8 cellular contexts compared by ENCODE assay signal in genomic region chr12:113334786-113335539, GRCh38. TPM values are rescaled to one million over a fixed set of nuclear protein-coding genes. Genes with fewer than 3 reads are reported as not detected.
A peak's percentile ranks its signal among the peaks of the same experiment; 100 is the strongest.
DNase-seq lines count a peak whose midpoint lies in the region; ATAC-seq lines count a peak whose summit lies in the region.

TSS of gene SLC8B1 (minus strand) at chr12:113335109. CDS start at chr12:113332878, 2,231 bp downstream.

- DNase-seq in A172 (ENCODE audit: low spot score) (peak; percentile 65), NCI-H2227 (lab: John Stamatoyannopoulos, UW; ENCODE audit: unreplicated experiment) (peak; percentile 88), islet precursor cell (peak; percentile 96)
- DNase-seq in central memory CD8-positive, alpha-beta T cell (ENCODE audit: low spot score in 2 of 2) = peak; percentile 69 to 79
- DNase-seq in stimulated activated CD4-positive, alpha-beta T cell treated with anti-CD3 and anti-CD28 coated beads, Interleukin-12 subunit alpha, Interleukin-12 subunit beta, amount 100 ng/mL, for 4 hours = peak; percentile 90

- no peaks in the 10 kb centered on the region for H3K9me3 Mint-ChIP-seq in central memory CD8-positive, alpha-beta T cell

- no peaks in the 10 kb centered on the region for H3K27me3 Mint-ChIP-seq in central memory CD8-positive, alpha-beta T cell

- H3K36me3 Mint-ChIP-seq in central memory CD8-positive, alpha-beta T cell (ENCODE audit: insufficient read depth) = peaks cover 4% of the 10 kb centered on the region

- ATAC-seq in GM18508 (IDR thresholded peaks at IDR 0.05; ENCODE audit: insufficient read depth, unreplicated experiment) (peak; percentile 48), HG02981 (IDR thresholded peaks at IDR 0.05; ENCODE audit: unreplicated experiment) (peak; percentile 98)
- ATAC-seq in activated CD4-positive, CD25-positive, alpha-beta regulatory T cell treated with anti-CD3 and anti-CD28 coated beads, Interleukin-2, amount 50 U/mL, for 24 hours = peak; percentile 97 to 98
- ATAC-seq in central memory CD8-positive, alpha-beta T cell (replicated peaks; ENCODE audit: extremely low read depth, poor library complexity, severe bottlenecking) = peak; percentile 90

- peak within 1 kb of the TSS; percentile 64 for H3K27ac Mint-ChIP-seq in central memory CD8-positive, alpha-beta T cell (ENCODE audit: low read depth)

- peak within 1 kb of the TSS; percentile 89 for H3K4me3 Mint-ChIP-seq in central memory CD8-positive, alpha-beta T cell

- peaks cover 26% of the 10 kb centered on the region for H3K4me1 Mint-ChIP-seq in central memory CD8-positive, alpha-beta T cell

RNA-seq across cellular contexts. Expression of gene SLC8B1, which starts in this region (rescaled TPM):
- 18.2 and 21.0 TPM in 2 replicates for total RNA-seq in A172 (2014; rRNA removed; shearing (Covaris generic))

Comparison
In these comparisons a context has a peak if more than half of its experiments do, and no peak if none do; other contexts are left out.
1. Peak in every context shown above with its lines: DNase-seq and ATAC-seq.
2. ATAC-seq: peak in every context shown above with its lines; median percentile 98 in HG02981; 98 in activated CD4-positive, CD25-positive, alpha-beta regulatory T cell treated with anti-CD3 and anti-CD28 coated beads, Interleukin-2, amount 50 U/mL, for 24 hours; 90 in central memory CD8-positive, alpha-beta T cell; 48 in GM18508.